Comparison of ENCODE assay signal across 1 cellular context in genomic region chr1:159778266-159778665, GRCh38.
TF ChIP-seq lines count a peak whose summit lies in the region.

No MANE protein-coding gene starts in this region.

TF ChIP-seq in endothelial cell of umbilical vein, 7 proteins besides CTCF, POLR2A, EP300 and RAD21:
- TF ChIP-seq MYC (IDR thresholded peaks at IDR 0.05; ENCODE audit: low read depth, low read length) (no peak), JUN (IDR thresholded peaks at IDR 0.05; ENCODE audit: borderline replicate concordance, insufficient read depth, insufficient read length, low read depth) (no peak), FOS (IDR thresholded peaks at IDR 0.05; ENCODE audit: borderline replicate concordance, insufficient read depth, low read length) (no peak), EZH2 (IDR thresholded peaks at IDR 0.05; ENCODE audit: borderline replicate concordance, low read depth, low read length, severe bottlenecking) (no peak), GATA2 (IDR thresholded peaks at IDR 0.05; ENCODE audit: insufficient read depth, insufficient read length, low read depth, low read length) (no peak), POLR2AphosphoS5 (IDR thresholded peaks at IDR 0.05; ENCODE audit: insufficient read depth, low read depth, low read length) (no peak)
- TF ChIP-seq, protein P1, sequence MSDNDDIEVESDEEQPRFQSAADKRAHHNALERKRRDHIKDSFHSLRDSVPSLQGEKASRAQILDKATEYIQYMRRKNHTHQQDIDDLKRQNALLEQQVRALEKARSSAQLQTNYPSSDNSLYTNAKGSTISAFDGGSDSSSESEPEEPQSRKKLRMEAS (IDR thresholded peaks at IDR 0.05; ENCODE audit: insufficient read depth, insufficient read length): no peak
